10 cellular contexts compared by ENCODE assay signal in the genomic region with DNA sequence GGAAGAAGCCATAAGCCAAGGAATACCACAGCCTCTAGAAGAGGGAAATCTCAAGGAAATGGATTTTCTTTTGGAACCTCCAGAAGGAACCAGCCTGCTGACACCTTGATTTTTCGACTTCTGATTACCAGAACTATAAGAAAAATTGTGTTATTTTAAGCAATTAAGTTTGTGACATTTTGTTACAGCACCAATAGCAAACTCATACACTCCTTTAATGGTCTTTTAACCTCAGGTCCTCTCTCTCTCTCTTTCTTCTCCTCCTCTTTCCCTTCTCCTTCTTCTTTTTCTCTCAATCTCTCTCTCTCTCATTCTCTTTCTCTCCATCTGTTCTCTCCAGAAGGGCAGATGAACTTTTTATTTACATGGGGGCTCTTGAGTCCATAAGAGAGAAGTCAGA.
"Had no signal": no experiment of that assay in that cellular context is flagged by ENCODE, and none has a peak within 500 bp of the region (broad histone marks: within the 10 kb centered on the region; RNA-seq: fewer than 3 reads in every experiment).

No MANE protein-coding gene starts in this region.

- H3K27ac ChIP-seq: GM23248 had no signal

- DNase-seq: GM23248, GOT3, H7, H9, HCEC 1CT, HFFc6 had no signal

- H3K9me3 Mint-ChIP-seq: HFFc6 had no signal

- H3K27ac Mint-ChIP-seq: GM23338, H9, HFFc6 had no signal

- H3K36me3 ChIP-seq: HAP-1 had no signal

- H3K4me3 ChIP-seq: GM23248, GM23338, HAP-1 had no signal

- ATAC-seq: GM23338 had no signal

- H3K9ac ChIP-seq: GM23248 had no signal

- H3K4me3 Mint-ChIP-seq: GM23338, H9, HFFc6 had no signal

- H2AFZ ChIP-seq: GM23248, GM23338 had no signal

- FAIRE-seq: H1, H54 had no signal

- H3K4me2 ChIP-seq: GM23338 had no signal

- H3K4me1 ChIP-seq: HAP-1 had no signal
